Comparison of ENCODE assay signal across 21 cellular contexts in genomic region chr6:36934868-36935267, GRCh38. TPM values are rescaled to one million over a fixed set of nuclear protein-coding genes. Genes with fewer than 3 reads are reported as not detected.
A peak's percentile ranks its signal among the peaks of the same experiment; 100 is the strongest.
DNase-seq lines count a peak whose midpoint lies in the region; ATAC-seq, FAIRE-seq and TF ChIP-seq lines count a peak whose summit lies in the region.
"Had no signal": no experiment of that assay in that cellular context is flagged by ENCODE, and none has a peak within 500 bp of the region (broad histone marks: within the 10 kb centered on the region; RNA-seq: fewer than 3 reads in every experiment).

No MANE protein-coding gene starts in this region.

- no peaks in the 10 kb centered on the region for H3K4me1 ChIP-seq in breast epithelium
- peaks cover 13% of the 10 kb centered on the region for H3K4me1 ChIP-seq in astrocyte (ENCODE audit: insufficient read depth, low read length)
- H3K4me1 ChIP-seq in PC-3 (ENCODE audit: insufficient read depth, low read length) = peaks cover 15% of the 10 kb centered on the region
- H3K4me1 ChIP-seq: A549, Caco-2, HAP-1 had no signal

- H3K4me2 ChIP-seq in astrocyte (ENCODE audit: low read length) (no peak overlapping the region), PC-3 (ENCODE audit: low read length) (no peak overlapping the region)
- H3K4me2 ChIP-seq: A549 had no signal

- DNase-seq in MCF 10A (ENCODE audit: unreplicated experiment) = peak; percentile 46
- no peak for DNase-seq in breast epithelium (ENCODE audit: low spot score in 2 of 2)
- DNase-seq in astrocyte (ENCODE audit: low read depth) = no peak
- no peak for DNase-seq in chondrocyte (ENCODE audit: low spot score)
- no peak for DNase-seq in superior temporal gyrus (ENCODE audit: extremely low spot score)
- DNase-seq in PC-3 = no peak
- no peak for DNase-seq in DMS53 treated with DMSO at 0.1 percent for 48 hours (lab: John Stamatoyannopoulos, UW; ENCODE audit: unreplicated experiment)
- DNase-seq: AML-193; Caco-2; CD4-positive, alpha-beta T cell; DMS79; GF-D8; GM23248 had no signal

- no peak overlapping the region for H3K27ac ChIP-seq in breast epithelium
- H3K27ac ChIP-seq in astrocyte (ENCODE audit: low read depth, low read length) = no peak overlapping the region
- H3K27ac ChIP-seq in PC-3 (ENCODE audit: low read length) = no peak overlapping the region
- H3K27ac ChIP-seq: 22Rv1, A549, C4-2B, GM23248 had no signal

- no peaks in the 10 kb centered on the region for H3K36me3 ChIP-seq in breast epithelium
- H3K36me3 ChIP-seq in astrocyte (ENCODE audit: insufficient read depth, low read length) = no peaks in the 10 kb centered on the region
- H3K36me3 ChIP-seq in PC-3 (ENCODE audit: low read depth, low read length) = no peaks in the 10 kb centered on the region
- H3K36me3 ChIP-seq: HAP-1 had no signal

- H3K27me3 ChIP-seq in breast epithelium (no peaks in the 10 kb centered on the region), astrocyte (ENCODE audit: insufficient read depth, low read length) (peaks cover 2% of the 10 kb centered on the region), PC-3 (ENCODE audit: low read length) (no peaks in the 10 kb centered on the region)

- H3K4me3 Mint-ChIP-seq in MCF 10A (ENCODE audit: unreplicated experiment) (no peak overlapping the region), astrocyte (ENCODE audit: unreplicated experiment) (no peak overlapping the region), chondrocyte (ENCODE audit: unreplicated experiment) (no peak overlapping the region)
- H3K4me3 Mint-ChIP-seq: CD4-positive, alpha-beta T cell had no signal

- H3K9me3 Mint-ChIP-seq in MCF 10A (ENCODE audit: unreplicated experiment) (no peaks in the 10 kb centered on the region), astrocyte (ENCODE audit: unreplicated experiment) (no peaks in the 10 kb centered on the region), chondrocyte (ENCODE audit: low read depth) (no peaks in the 10 kb centered on the region)
- H3K9me3 Mint-ChIP-seq: CD4-positive, alpha-beta T cell had no signal

- H3K4me3 ChIP-seq in breast epithelium (no peak overlapping the region), astrocyte (ENCODE audit: insufficient read depth, low read depth, low read length) (no peak overlapping the region), PC-3 (ENCODE audit: low read length) (no peak overlapping the region)
- H3K4me3 ChIP-seq: A549, GM23248, HAP-1 had no signal

- H3K4me1 Mint-ChIP-seq in MCF 10A (ENCODE audit: insufficient read depth, unreplicated experiment) = peaks cover 32% of the 10 kb centered on the region
- peaks cover 8% of the 10 kb centered on the region for H3K4me1 Mint-ChIP-seq in astrocyte (ENCODE audit: low read depth, unreplicated experiment)
- H3K4me1 Mint-ChIP-seq in chondrocyte (ENCODE audit: low read depth) = peaks cover 73% of the 10 kb centered on the region

- FAIRE-seq in astrocyte (lab: Jason Lieb, UNC) = peak; percentile 5
- FAIRE-seq: A549, D721Med, GM19239 had no signal

- no peak for TF ChIP-seq CTCF in MCF 10A (IDR thresholded peaks at IDR 0.05; ENCODE audit: unreplicated experiment)
- no peak for TF ChIP-seq CTCF in breast epithelium (IDR thresholded peaks at IDR 0.05)
- TF ChIP-seq CTCF in astrocyte (IDR thresholded peaks at IDR 0.05; ENCODE audit: insufficient read depth, low read depth, low read length) = no peak
- no peak for TF ChIP-seq CTCF in chondrocyte (IDR thresholded peaks at IDR 0.05)
- no peak for TF ChIP-seq CTCF in PC-3 (conservative IDR thresholded peaks at IDR 0.05; ENCODE audit: low read depth, low read length)

- TF ChIP-seq POLR2A in breast epithelium (IDR thresholded peaks at IDR 0.05) = no peak

- H3K79me2 ChIP-seq in astrocyte (ENCODE audit: insufficient read depth, low read length) (no peaks in the 10 kb centered on the region), PC-3 (ENCODE audit: low read length) (no peaks in the 10 kb centered on the region)

- intact Hi-C loops in MCF 10A (cut with micrococcal nuclease) = no loop called here
- intact Hi-C loops in breast epithelium (cut with DNase I; ENCODE audit: low total_unique reads) = no loop called here
- intact Hi-C loops in PC-3 (cut with micrococcal nuclease) = no loop called here

- no peak overlapping the region for H2AFZ ChIP-seq in astrocyte (ENCODE audit: low read depth, low read length)
- no peak overlapping the region for H2AFZ ChIP-seq in PC-3 (ENCODE audit: low read length)
- H2AFZ ChIP-seq: GM23248 had no signal

- no peaks in the 10 kb centered on the region for H4K20me1 ChIP-seq in astrocyte (ENCODE audit: insufficient read depth, low read length)
- no peaks in the 10 kb centered on the region for H4K20me1 ChIP-seq in PC-3 (ENCODE audit: low read length)

- CTCF ChIA-PET in MCF 10A (lab: Yijun Ruan, JAX) (no interaction called here), PC-3 (lab: Charles Lee) (no interaction called here)

- no peaks in the 10 kb centered on the region for H3K9me2 ChIP-seq in PC-3 (replicated peaks; ENCODE audit: low read length)

- ATAC-seq in PC-3 = no peak
- ATAC-seq in GM18867 (IDR thresholded peaks at IDR 0.05; ENCODE audit: unreplicated experiment) = no peak
- ATAC-seq: A549 had no signal

- H3K9me3 ChIP-seq in breast epithelium (no peaks in the 10 kb centered on the region), astrocyte (ENCODE audit: insufficient read depth, low read depth, low read length) (no peaks in the 10 kb centered on the region), PC-3 (ENCODE audit: low read length) (no peaks in the 10 kb centered on the region)
- H3K9me3 ChIP-seq: A549, Caco-2, HAP-1 had no signal

- H3K36me3 Mint-ChIP-seq in MCF 10A (ENCODE audit: insufficient read depth, unreplicated experiment) = peaks cover 6% of the 10 kb centered on the region
- no peaks in the 10 kb centered on the region for H3K36me3 Mint-ChIP-seq in astrocyte (ENCODE audit: low read depth, unreplicated experiment)
- H3K36me3 Mint-ChIP-seq in chondrocyte (ENCODE audit: low read depth) = no peaks in the 10 kb centered on the region

- no peak overlapping the region for H3K9ac ChIP-seq in astrocyte (ENCODE audit: low read length)
- no peak overlapping the region for H3K9ac ChIP-seq in PC-3 (ENCODE audit: low read length)
- H3K9ac ChIP-seq: GM23248 had no signal

- H3F3A ChIP-seq in PC-3 (ENCODE audit: low read length, unreplicated experiment) = no peaks in the 10 kb centered on the region

- BruUV-seq in MCF 10A (replicated peaks; lab: Mats Ljungman, UMichigan) (no TSS peak), PC-3 (replicated peaks; lab: Mats Ljungman, UMichigan) (no TSS peak)

- no peak overlapping the region for H3K27ac Mint-ChIP-seq in MCF 10A (ENCODE audit: low read depth, unreplicated experiment)
- no peak overlapping the region for H3K27ac Mint-ChIP-seq in astrocyte (ENCODE audit: unreplicated experiment)
- peak overlapping the region; percentile 76 for H3K27ac Mint-ChIP-seq in chondrocyte (ENCODE audit: unreplicated experiment)
- H3K27ac Mint-ChIP-seq: CD4-positive, alpha-beta T cell had no signal

- POLR2A ChIA-PET in MCF 10A (lab: Yijun Ruan, JAX) (interaction anchor here (0.9 to 2.2 kb wide), 2 partner anchors 21 to 121 kb away, joined by 3 to 6 read pairs; no protein-coding TSS in a partner anchor), PC-3 (lab: Charles Lee; ENCODE audit: unreplicated experiment) (no interaction called here)

- peaks cover under 1% of the 10 kb centered on the region for H3K27me3 Mint-ChIP-seq in MCF 10A (ENCODE audit: insufficient read depth, unreplicated experiment)
- no peaks in the 10 kb centered on the region for H3K27me3 Mint-ChIP-seq in astrocyte (ENCODE audit: low read depth, unreplicated experiment)
- no peaks in the 10 kb centered on the region for H3K27me3 Mint-ChIP-seq in chondrocyte (ENCODE audit: low read depth)
- H3K27me3 Mint-ChIP-seq: CD4-positive, alpha-beta T cell had no signal

RNA-seq across cellular contexts. Expression of gene PI16, which starts 19.7 kb away (rescaled TPM):
- total RNA-seq in MCF 10A (2022) = not detected in 2 replicates
- 10 to 100 TPM in 1 of 3 donors, 1 to 10 TPM in 2; 2.8 to 14.9 (median 5.2) TPM for total RNA-seq in breast epithelium
- total RNA-seq in astrocyte = not detected in 2 replicates
- 0.15 TPM in 1 of 3 replicates, not detected in the others for total RNA-seq in chondrocyte
- total RNA-seq in PC-3 (2014; rRNA removed) = 0.07 TPM in 1 of 2 replicates, not detected in the other
- total RNA-seq: Caco-2, H4 had no signal

RNA-seq across cellular contexts. Expression of gene C6orf89, which starts 49.1 kb away (rescaled TPM):
- total RNA-seq in MCF 10A (2022) (36.9 and 43.1 TPM in 2 replicates), breast epithelium (10 to 100 TPM; 32.8 to 58.7 (median 45.4) TPM), astrocyte (37.8 and 42.3 TPM in 2 replicates), chondrocyte (56.1 to 76.9 TPM (median 57.4 TPM) in 3 replicates), PC-3 (2014; rRNA removed) (23.2 and 27.8 TPM in 2 replicates)

RNA-seq across cellular contexts. Expression of gene MTCH1, which starts 51.1 kb away (rescaled TPM):
- 74.9 and 78.2 TPM in 2 replicates for total RNA-seq in MCF 10A (2022)
- 100 to 1,000 TPM; 187 to 229 (median 215) TPM for total RNA-seq in breast epithelium
- total RNA-seq in astrocyte = 286 and 311 TPM in 2 replicates
- total RNA-seq in chondrocyte = 188 to 208 TPM (median 190 TPM) in 3 replicates
- total RNA-seq in PC-3 (2014; rRNA removed) = 253 and 264 TPM in 2 replicates
